Comparison of ENCODE assay signal across 23 cellular contexts in genomic region chr13:80345771-80346510, GRCh38. TPM values are rescaled to one million over a fixed set of nuclear protein-coding genes. Genes with fewer than 3 reads are reported as not detected.
DNase-seq lines count a peak whose midpoint lies in the region; ATAC-seq and TF ChIP-seq lines count a peak whose summit lies in the region.
"Had no signal": no experiment of that assay in that cellular context is flagged by ENCODE, and none has a peak within 500 bp of the region (broad histone marks: within the 10 kb centered on the region; RNA-seq: fewer than 3 reads in every experiment).

No MANE protein-coding gene starts in this region.

- peaks cover 0 to 8% (median 0%) of the 10 kb centered on the region in 3 donors for H3K36me3 Mint-ChIP-seq in immature natural killer cell
- no peaks in the 10 kb centered on the region for H3K36me3 Mint-ChIP-seq in endodermal cell (ENCODE audit: low read depth)
- H3K36me3 Mint-ChIP-seq: CD8-positive, alpha-beta T cell; IgD-negative memory B cell had no signal

- intact Hi-C loops in Right ventricle myocardium inferior (cut with DNase I) = loop anchor here (10.0 kb wide), 2 partner anchors 669 to 941 kb away; partner anchors contain the start of gene RBM26
- intact Hi-C loops in psoas muscle (cut with DNase I) = no loop called here

- peaks cover 10 to 21% (median 15%) of the 10 kb centered on the region in 3 donors for H3K27me3 Mint-ChIP-seq in immature natural killer cell (ENCODE audit: low read depth in 3 of 3)
- H3K27me3 Mint-ChIP-seq in endodermal cell (ENCODE audit: insufficient read depth) = no peaks in the 10 kb centered on the region

- peaks cover 45 to 59% of the 10 kb centered on the region in 2 donors for H3K4me1 Mint-ChIP-seq in immature natural killer cell
- H3K4me1 Mint-ChIP-seq in endodermal cell = peaks cover 42% of the 10 kb centered on the region

- H3K27me3 ChIP-seq in cardiac muscle cell = no peaks in the 10 kb centered on the region
- no peaks in the 10 kb centered on the region for H3K27me3 ChIP-seq in psoas muscle (ENCODE audit: insufficient read depth in 3 of 3, low read length in 2 of 3)
- no peaks in the 10 kb centered on the region for H3K27me3 ChIP-seq in endodermal cell (ENCODE audit: control insufficient read depth, insufficient read depth, low read length, poor library complexity, severe bottlenecking)
- H3K27me3 ChIP-seq: BE2C had no signal

- H3K9me3 ChIP-seq in cardiac muscle cell (ENCODE audit: low read depth) (no peaks in the 10 kb centered on the region), psoas muscle (no peaks in the 10 kb centered on the region), endodermal cell (ENCODE audit: control insufficient read depth, low read length) (no peaks in the 10 kb centered on the region)
- H3K9me3 ChIP-seq: BE2C had no signal

- no peak overlapping the region for H3K4me3 ChIP-seq in cardiac muscle cell
- no peak overlapping the region for H3K4me3 ChIP-seq in psoas muscle
- H3K4me3 ChIP-seq in endodermal cell (ENCODE audit: low read length) = no peak overlapping the region

- DNase-seq in cardiac muscle cell (ENCODE audit: low read depth in 1 of 2, low spot score in 1 of 2) = no peak
- DNase-seq in Right ventricle myocardium inferior (ENCODE audit: missing footprints) = no peak
- no peak for DNase-seq in HEK293T (ENCODE audit: extremely low spot score)
- DNase-seq in immature natural killer cell = no peak
- peak; percentile 26 to 73 for DNase-seq in psoas muscle
- no peak for DNase-seq in germinal center (ENCODE audit: low spot score)
- DNase-seq in NCI-H345 (lab: John Stamatoyannopoulos, UW) = no peak
- no peak for DNase-seq in endodermal cell
- DNase-seq: 8988T; BE2C; CD8-positive, alpha-beta T cell; DMS79 treated with DMSO at 0.1 percent for 48 hours; HFFc6; Kasumi-1; MM.1S; NCI-H1092 treated with DMSO at 0.1 percent for 48 hours; NCI-H1694 treated with DMSO at 0.1 percent for 48 hours; NCI-H226; NCI-H69; NK-92 treated with Interleukin-12 subunit alpha and Interleukin-12 subunit beta, amount 100 ng/mL, for 24 hours; SHP77 treated with DMSO at 0.1 percent for 48 hours had no signal

- POLR2A ChIA-PET in HEK293T (lab: Yijun Ruan, JAX) = no interaction called here

- H3K4me1 ChIP-seq in cardiac muscle cell (ENCODE audit: low read depth) (peaks cover 25% of the 10 kb centered on the region), psoas muscle (peaks cover 9% of the 10 kb centered on the region), endodermal cell (ENCODE audit: control insufficient read depth, insufficient read depth, low read length) (peaks cover 12% of the 10 kb centered on the region)
- H3K4me1 ChIP-seq: BE2C had no signal

- H3K9me3 Mint-ChIP-seq in immature natural killer cell (no peaks in the 10 kb centered on the region), endodermal cell (no peaks in the 10 kb centered on the region)
- H3K9me3 Mint-ChIP-seq: CD8-positive, alpha-beta T cell; HFFc6 had no signal

- H3K9ac ChIP-seq in endodermal cell (ENCODE audit: extremely low read depth, low read length, poor library complexity, severe bottlenecking) = no peak overlapping the region

- H3K27ac ChIP-seq in cardiac muscle cell (peak overlapping the region; percentile 60), psoas muscle (no peak overlapping the region), endodermal cell (ENCODE audit: low read depth, low read length) (no peak overlapping the region)

- ATAC-seq in Right ventricle myocardium inferior (no peak), psoas muscle (no peak)
- ATAC-seq: CD8-positive, alpha-beta T cell had no signal

- H3K36me3 ChIP-seq in cardiac muscle cell (no peaks in the 10 kb centered on the region), psoas muscle (ENCODE audit: insufficient read depth in 1 of 2, low read depth in 1 of 2) (no peaks in the 10 kb centered on the region), endodermal cell (ENCODE audit: control insufficient read depth, insufficient read depth, low read length) (no peaks in the 10 kb centered on the region)
- H3K36me3 ChIP-seq: BE2C had no signal

- H3K4me3 Mint-ChIP-seq in immature natural killer cell (peak overlapping the region; percentile 25 to 71 (median 37)), endodermal cell (no peak overlapping the region)
- H3K4me3 Mint-ChIP-seq: CD8-positive, alpha-beta T cell; HFFc6; IgD-negative memory B cell had no signal

- TF ChIP-seq CTCF in cardiac muscle cell (IDR thresholded peaks at IDR 0.05; ENCODE audit: low read depth, low read length) = no peak
- no peak for TF ChIP-seq CTCF in psoas muscle (IDR thresholded peaks at IDR 0.05)
- TF ChIP-seq CTCF in endodermal cell (conservative IDR thresholded peaks at IDR 0.05) = no peak

- H3K27ac Mint-ChIP-seq in immature natural killer cell = peak overlapping the region in 4 of 6 donors; percentile 3 to 69 (median 16)
- H3K27ac Mint-ChIP-seq in endodermal cell = no peak overlapping the region
- H3K27ac Mint-ChIP-seq: CD8-positive, alpha-beta T cell; HFFc6; IgD-negative memory B cell had no signal

- WGBS in psoas muscle, 3 donors = 57 to 63% (median 61%) methylated on average over 8 of the region's 8 CpGs
- WGBS in endodermal cell (ENCODE audit: insufficient coverage in 1 of 2, insufficient read length in 1 of 2), 2 experiments = 95% methylated on average over 7 to 8 of the region's 8 CpGs

- CTCF ChIA-PET in HEK293T (lab: Yijun Ruan, JAX) = interaction anchor here (0.9 kb wide), 1 partner anchor 667 kb away, joined by 3 read pairs; no protein-coding TSS in a partner anchor

TF ChIP-seq in HEK293T, 16 proteins besides CTCF, POLR2A, EP300 and RAD21:
- TF ChIP-seq CTBP1 (IDR thresholded peaks at IDR 0.05; ENCODE audit: borderline replicate concordance) (no peak), HDGF (IDR thresholded peaks at IDR 0.05; ENCODE audit: borderline replicate concordance) (no peak), ZNF384 (IDR thresholded peaks at IDR 0.05) (peak; percentile 53), L3MBTL2 (conservative IDR thresholded peaks at IDR 0.05) (no peak)

RNA-seq across cellular contexts. Expression of gene SPRY2, which starts 5.0 kb away (rescaled TPM):
- total RNA-seq in cardiac muscle cell = 67.8 and 73.1 TPM in 2 replicates
- polyA plus RNA-seq in cardiac muscle cell = 132 and 142 TPM in 2 replicates
- 40.0 TPM for total RNA-seq in Right ventricle myocardium inferior
- 1 to 10 TPM; 4.1 to 7.2 (median 4.9) TPM for polyA plus RNA-seq in immature natural killer cell
- 10 to 100 TPM; 25.2 to 46.8 (median 29.3) TPM for total RNA-seq in psoas muscle
- 100 to 1,000 TPM in 1 of 3 donors, 10 to 100 TPM in 2; 15.2 to 171 (median 21.0) TPM for polyA plus RNA-seq in psoas muscle
- 10 to 100 TPM; 87.7 to 96.9 TPM for total RNA-seq in endodermal cell
- polyA plus RNA-seq in endodermal cell (2013, experiment 1 of 2) = 92.3 TPM
- 111 TPM for polyA plus RNA-seq in endodermal cell (2013, experiment 2 of 2)
- total RNA-seq: OCI-LY7 had no signal
- polyA plus RNA-seq: IgD-negative memory B cell had no signal

Comparison
In these comparisons a context has a peak if more than half of its experiments do, and no peak if none do; other contexts are left out.
1. DNase-seq: peak in psoas muscle (2 of 2); none in cardiac muscle cell (0 of 2), Right ventricle myocardium inferior (single experiment), HEK293T (single experiment), immature natural killer cell (0 of 3), germinal center (single experiment), NCI-H345 (single experiment) and endodermal cell (single experiment).